31 cellular contexts compared by ENCODE assay signal in genomic region chr5:58763390-58763789, GRCh38.
DNase-seq lines count a peak whose midpoint lies in the region; ATAC-seq, FAIRE-seq and TF ChIP-seq lines count a peak whose summit lies in the region.
"Had no signal": no experiment of that assay in that cellular context is flagged by ENCODE, and none has a peak within 500 bp of the region (broad histone marks: within the 10 kb centered on the region; RNA-seq: fewer than 3 reads in every experiment).

No MANE protein-coding gene starts in this region.

- H3K36me3 ChIP-seq in HepG2 (replicated peaks in 1 of 2; ENCODE audit: control insufficient read depth in 1 of 2, insufficient read depth in 2 of 2, low read length in 2 of 2) (no peaks in the 10 kb centered on the region), right lobe of liver (no peaks in the 10 kb centered on the region), HEK293 (ENCODE audit: control insufficient read depth in 2 of 2, insufficient read depth in 1 of 2, low read length in 2 of 2) (no peaks in the 10 kb centered on the region), PC-9 (ENCODE audit: low read depth) (no peaks in the 10 kb centered on the region)
- H3K36me3 ChIP-seq: BLaER1 treated with 17β-estradiol and CSF1 and Interleukin-3, amounts not matched to agents 10 nM and 100 nM had no signal

- no peaks in the 10 kb centered on the region for H3F3A ChIP-seq in PC-9 (ENCODE audit: insufficient read depth, low read depth)

- DNase-seq in HepG2 (ENCODE audit: low spot score) (no peak), right lobe of liver (no peak), GM03348 (ENCODE audit: low spot score) (no peak), KBM-7 (no peak), PC-9 (no peak)
- DNase-seq in stimulated activated effector memory CD8-positive, alpha-beta T cell treated with anti-CD3 and anti-CD28 coated beads, Interleukin-12 subunit alpha, Interleukin-12 subunit beta, amount 100 ng/mL, for 72 hours (ENCODE audit: low spot score in 2 of 2) = no peak
- DNase-seq: AML-193; CD4-positive, alpha-beta T cell; DMS79; EL; GDM1; GM23248; H7; HFFc6; Karpas-422; NCI-H1092; NCI-H1417 treated with DMSO at 0.1 percent for 48 hours; NCI-H1694 treated with DMSO at 0.1 percent for 48 hours; NCI-H2081; NCI-H2227 treated with DMSO at 0.1 percent for 48 hours; NCI-H526 treated with DMSO at 0.1 percent for 48 hours; SHP77; T-cell had no signal

- H3K4me3 ChIP-seq in HepG2 (replicated peaks in 1 of 3; ENCODE audit: insufficient read depth in 1 of 3, low read depth in 2 of 3, low read length in 3 of 3) (no peak overlapping the region), right lobe of liver (no peak overlapping the region), HEK293 (ENCODE audit: low read depth, low read length) (no peak overlapping the region), PC-9 (no peak overlapping the region)
- H3K4me3 ChIP-seq: A549; BLaER1 treated with 17β-estradiol and CSF1 and Interleukin-3, amounts not matched to agents 10 nM and 100 nM; GM23248 had no signal

- no peaks in the 10 kb centered on the region for H3K4me1 ChIP-seq in HepG2 (ENCODE audit: insufficient read depth, low read length)
- peaks cover 0 to 55% (median 20%) of the 10 kb centered on the region in 4 donors for H3K4me1 ChIP-seq in right lobe of liver
- no peaks in the 10 kb centered on the region for H3K4me1 ChIP-seq in HEK293 (ENCODE audit: control insufficient read depth, insufficient read depth, low read length)
- no peaks in the 10 kb centered on the region for H3K4me1 ChIP-seq in PC-9 (replicated peaks; ENCODE audit: insufficient read depth)
- H3K4me1 ChIP-seq: A549 had no signal

- H3K9me3 ChIP-seq in HepG2 (ENCODE audit: low read length) (no peaks in the 10 kb centered on the region), right lobe of liver (no peaks in the 10 kb centered on the region), HEK293 (ENCODE audit: control insufficient read depth, insufficient read depth, low read depth, low read length) (no peaks in the 10 kb centered on the region), PC-9 (ENCODE audit: insufficient read depth, low read depth) (no peaks in the 10 kb centered on the region)
- H3K9me3 ChIP-seq: A549; BLaER1 treated with 17β-estradiol and CSF1 and Interleukin-3, amounts not matched to agents 10 nM and 100 nM had no signal

- no peak for FAIRE-seq in HepG2 (lab: Jason Lieb, UNC)
- FAIRE-seq: A549, GM12892 had no signal

- H3K9me3 Mint-ChIP-seq in stimulated activated effector memory CD8-positive, alpha-beta T cell treated with anti-CD3 and anti-CD28 coated beads, Interleukin-12 subunit alpha, Interleukin-12 subunit beta, amount 100 ng/mL, for 72 hours = no peaks in the 10 kb centered on the region
- H3K9me3 Mint-ChIP-seq: CD4-positive, alpha-beta T cell; T-cell had no signal

- TF ChIP-seq POLR2A in HepG2 (IDR thresholded peaks at IDR 0.05; ENCODE audit: insufficient read depth in 1 of 2, low read depth in 2 of 2, low read length in 2 of 2) (no peak), right lobe of liver (IDR thresholded peaks at IDR 0.05) (no peak)

- no peak overlapping the region for H3K27ac Mint-ChIP-seq in stimulated activated effector memory CD8-positive, alpha-beta T cell treated with anti-CD3 and anti-CD28 coated beads, Interleukin-12 subunit alpha, Interleukin-12 subunit beta, amount 100 ng/mL, for 72 hours
- H3K27ac Mint-ChIP-seq: CD4-positive, alpha-beta T cell; HFFc6; T-cell had no signal

- BruUV-seq in HepG2 (replicated peaks; lab: Mats Ljungman, UMichigan) = no TSS peak
- no TSS peak for BruUV-seq in PC-9 (replicated peaks; lab: Mats Ljungman, UMichigan)

- intact Hi-C loops in HepG2 (cut with micrococcal nuclease; ENCODE audit: unreplicated experiment) (no loop called here), right lobe of liver (cut with DNase I) (no loop called here), PC-9 (cut with micrococcal nuclease; ENCODE audit: unreplicated experiment) (no loop called here)

- H3K4me1 Mint-ChIP-seq in stimulated activated effector memory CD8-positive, alpha-beta T cell treated with anti-CD3 and anti-CD28 coated beads, Interleukin-12 subunit alpha, Interleukin-12 subunit beta, amount 100 ng/mL, for 72 hours = peaks cover 40% of the 10 kb centered on the region

- in situ Hi-C loops in HepG2 (cut with HindIII; ENCODE audit: extremely low pct_ligation_motif_present, low pct_unique_long_range_greater_than_20kb) = no loop called here
- in situ Hi-C loops in KBM-7 (cut with MboI; ENCODE audit: low pct_unique_long_range_greater_than_20kb, low sequenced_read_pairs) = no loop called here

- H2AFZ ChIP-seq in HepG2 (ENCODE audit: low read length) = no peak overlapping the region
- no peak overlapping the region for H2AFZ ChIP-seq in PC-9
- H2AFZ ChIP-seq: GM23248 had no signal

- H3K27me3 ChIP-seq in HepG2 (ENCODE audit: control insufficient read depth in 1 of 2, insufficient read depth in 2 of 2, low read length in 2 of 2) (no peaks in the 10 kb centered on the region), right lobe of liver (no peaks in the 10 kb centered on the region), PC-9 (ENCODE audit: insufficient read depth, low read depth) (no peaks in the 10 kb centered on the region)
- H3K27me3 ChIP-seq: BLaER1 treated with 17β-estradiol and CSF1 and Interleukin-3, amounts not matched to agents 10 nM and 100 nM had no signal

- TF ChIP-seq RAD21 in HepG2 (CRISPR knock-in tag; IDR thresholded peaks at IDR 0.05) = no peak

- TF ChIP-seq EP300 in HepG2 (IDR thresholded peaks at IDR 0.05; ENCODE audit: low read depth in 2 of 2, low read length in 2 of 2) = no peak
- TF ChIP-seq EP300 in HepG2 (CRISPR knock-in tag; IDR thresholded peaks at IDR 0.05; ENCODE audit: borderline replicate concordance) = no peak

- TF ChIP-seq CTCF in HepG2 (CRISPR knock-in tag; IDR thresholded peaks at IDR 0.05) (no peak), right lobe of liver (IDR thresholded peaks at IDR 0.05) (no peak), HEK293 (tag by site-specific recombination; IDR thresholded peaks at IDR 0.05) (no peak), PC-9 (conservative IDR thresholded peaks at IDR 0.05) (no peak)

- no peaks in the 10 kb centered on the region for H4K20me1 ChIP-seq in HepG2 (ENCODE audit: insufficient read depth, low read length)
- no peaks in the 10 kb centered on the region for H4K20me1 ChIP-seq in PC-9 (ENCODE audit: insufficient read depth)
- H4K20me1 ChIP-seq: BLaER1 treated with 17β-estradiol and CSF1 and Interleukin-3, amounts not matched to agents 10 nM and 100 nM had no signal

- peaks cover 6% of the 10 kb centered on the region for H3K36me3 Mint-ChIP-seq in stimulated activated effector memory CD8-positive, alpha-beta T cell treated with anti-CD3 and anti-CD28 coated beads, Interleukin-12 subunit alpha, Interleukin-12 subunit beta, amount 100 ng/mL, for 72 hours
- H3K36me3 Mint-ChIP-seq: T-cell had no signal

- H3K27ac ChIP-seq in HepG2 (ENCODE audit: extremely low read length, insufficient read depth, low read length) = no peak overlapping the region
- H3K27ac ChIP-seq in right lobe of liver = no peak overlapping the region
- no peak overlapping the region for H3K27ac ChIP-seq in HEK293 (ENCODE audit: extremely low read depth, low read depth, low read length)
- H3K27ac ChIP-seq in PC-9 = no peak overlapping the region
- H3K27ac ChIP-seq: A549; BLaER1 treated with 17β-estradiol and CSF1 and Interleukin-3, amounts not matched to agents 10 nM and 100 nM; GM23248; HL-60; RWPE1 had no signal

- no peak overlapping the region for H3K4me3 Mint-ChIP-seq in stimulated activated effector memory CD8-positive, alpha-beta T cell treated with anti-CD3 and anti-CD28 coated beads, Interleukin-12 subunit alpha, Interleukin-12 subunit beta, amount 100 ng/mL, for 72 hours
- H3K4me3 Mint-ChIP-seq: CD4-positive, alpha-beta T cell; HFFc6; T-cell had no signal

- no peak overlapping the region for H3K4me2 ChIP-seq in HepG2 (ENCODE audit: low read depth, low read length)
- H3K4me2 ChIP-seq in PC-9 = no peak overlapping the region
- H3K4me2 ChIP-seq: A549; BLaER1 treated with 17β-estradiol and CSF1 and Interleukin-3, amounts not matched to agents 10 nM and 100 nM had no signal

- no peaks in the 10 kb centered on the region for H3K9me2 ChIP-seq in PC-9 (ENCODE audit: insufficient read depth)

- ATAC-seq in HepG2 = no peak
- no peak for ATAC-seq in right lobe of liver
- ATAC-seq in HG03175 (IDR thresholded peaks at IDR 0.05; ENCODE audit: unreplicated experiment) = peak; percentile 30
- peak; percentile 38 for ATAC-seq in stimulated activated effector memory CD8-positive, alpha-beta T cell treated with anti-CD3 and anti-CD28 coated beads, Interleukin-12 subunit alpha, Interleukin-12 subunit beta, amount 100 ng/mL, for 72 hours
- ATAC-seq: A549, Panc1, T-cell had no signal

- CTCF ChIA-PET in HepG2 (lab: Yijun Ruan, JAX; ENCODE audit: low intra/inter-chr PET ratio, low total read pairs) (no interaction called here), HEK293 (lab: Yijun Ruan, JAX) (interaction anchor here (0.8 kb wide), 1 partner anchor 181 kb away, joined by 3 read pairs; the partner anchor contains the start of gene RAB3C), PC-9 (lab: Charles Lee) (no interaction called here)

- POLR2A ChIA-PET in HepG2 (lab: Yijun Ruan, JAX) = no interaction called here
- POLR2A ChIA-PET in HEK293 (lab: Yijun Ruan, JAX) = no interaction called here
- POLR2A ChIA-PET in PC-9 (lab: Charles Lee; ENCODE audit: unreplicated experiment) = no interaction called here

- no peak overlapping the region for H3K9ac ChIP-seq in HepG2 (ENCODE audit: insufficient read depth, low read depth, low read length)
- H3K9ac ChIP-seq: BLaER1 treated with 17β-estradiol and CSF1 and Interleukin-3, amounts not matched to agents 10 nM and 100 nM; GM23248 had no signal

- H3K79me2 ChIP-seq in HepG2 (ENCODE audit: insufficient read depth, low read length) (no peaks in the 10 kb centered on the region), PC-9 (ENCODE audit: low read depth) (no peaks in the 10 kb centered on the region)

TF ChIP-seq in HepG2, 621 proteins besides CTCF, POLR2A, EP300 and RAD21:
- TF ChIP-seq ATF7 (IDR thresholded peaks at IDR 0.05) = peak; percentile 90
- TF ChIP-seq ATF7 (CRISPR knock-in tag; IDR thresholded peaks at IDR 0.05) = no peak
- peak; percentile 68 for TF ChIP-seq CREB1 (IDR thresholded peaks at IDR 0.05)
- no peak for TF ChIP-seq CREB1 (CRISPR knock-in tag; IDR thresholded peaks at IDR 0.05)
- TF ChIP-seq TCF7 (IDR thresholded peaks at IDR 0.05; ENCODE audit: low read depth) = no peak

TF ChIP-seq in HEK293, 187 proteins besides CTCF, POLR2A, EP300 and RAD21 (continues in another document):
- TF ChIP-seq ZNF10 (tag by site-specific recombination; IDR thresholded peaks at IDR 0.05) (peak; percentile 80; the same call in 1 of the 2 replicates), ZNF146 (tag by site-specific recombination; IDR thresholded peaks at IDR 0.05) (no peak), ZNF16 (tag by site-specific recombination; IDR thresholded peaks at IDR 0.05; ENCODE audit: low read depth) (no peak), ZNF664 (tag by site-specific recombination; IDR thresholded peaks at IDR 0.05) (no peak), ZEB2 (tag by site-specific recombination; IDR thresholded peaks at IDR 0.05) (no peak), ZNF112 (tag by site-specific recombination; IDR thresholded peaks at IDR 0.05) (no peak), ZNF426 (tag by site-specific recombination; IDR thresholded peaks at IDR 0.05) (no peak), SETDB1 (IDR thresholded peaks at IDR 0.05; ENCODE audit: insufficient read length, low read length) (no peak), HOXA7 (CRISPR knock-in tag; IDR thresholded peaks at IDR 0.05; ENCODE audit: borderline replicate concordance) (no peak)

Comparison
In these comparisons a context has a peak if more than half of its experiments do, and no peak if none do; other contexts are left out.
1. ATAC-seq: peak in HG03175 (single experiment) and stimulated activated effector memory CD8-positive, alpha-beta T cell treated with anti-CD3 and anti-CD28 coated beads, Interleukin-12 subunit alpha, Interleukin-12 subunit beta, amount 100 ng/mL, for 72 hours (single experiment); none in HepG2 (single experiment) and right lobe of liver (0 of 4).
2. Of the 63 proteins assayed by ChIP-seq in both HepG2 and HEK293: peak only in HepG2: none; only in HEK293: ATF2, ZNF10 and ZNF510; in both: none; in neither: 60.